In the genomic region with DNA sequence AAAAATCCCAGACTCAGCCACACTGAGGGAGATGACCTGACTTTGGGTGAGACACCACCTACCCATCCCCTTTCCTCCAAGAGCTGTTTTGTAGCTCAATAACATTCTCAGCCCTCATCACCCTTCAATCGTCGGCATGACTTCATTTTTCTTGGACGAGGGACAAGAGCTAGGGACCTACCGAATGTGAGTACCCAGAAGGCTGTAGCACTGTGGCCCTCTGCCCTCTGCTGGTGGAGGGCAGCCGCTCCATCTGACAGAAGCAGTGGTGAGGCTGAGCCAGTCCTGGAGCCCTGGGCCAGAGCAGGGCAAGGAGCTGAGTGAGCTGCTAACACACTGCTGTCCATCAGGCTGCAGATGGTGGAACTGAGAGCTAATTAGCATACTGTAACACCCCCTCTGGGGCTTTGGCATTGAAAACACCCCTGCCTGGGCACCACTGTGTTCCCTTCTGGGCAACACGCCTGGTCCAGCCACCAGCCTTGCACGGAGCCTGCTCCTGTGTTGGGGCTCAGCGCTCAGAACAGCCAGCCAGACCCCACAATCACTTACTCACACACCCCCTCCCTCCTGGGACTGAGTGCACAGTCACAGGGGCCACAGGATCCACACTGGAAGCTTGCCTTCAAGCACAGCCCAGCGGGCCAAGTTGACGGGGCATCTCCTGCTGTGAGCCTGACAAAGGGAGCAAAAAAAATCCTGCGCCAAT, we compare ENCODE assay signal across 8 cellular contexts. TPM values are rescaled to one million over a fixed set of nuclear protein-coding genes. Genes with fewer than 3 reads are reported as not detected.
DNase-seq lines count a peak whose midpoint lies in the region; TF ChIP-seq lines count a peak whose summit lies in the region.

No MANE protein-coding gene starts in this region.

- WGBS in suprapubic skin, result 56% methylated on average over 10 of the region's 11 CpGs

- no peaks in the 10 kb centered on the region for H3K9me3 ChIP-seq in HEK293 (ENCODE audit: control insufficient read depth, insufficient read depth, low read depth, low read length)
- H3K9me3 ChIP-seq in tibial artery, result no peaks in the 10 kb centered on the region
- H3K9me3 ChIP-seq in suprapubic skin, result no peaks in the 10 kb centered on the region

- H3K27me3 Mint-ChIP-seq in activated CD4-positive, alpha-beta memory T cell treated with anti-CD3 and anti-CD28 coated beads for 36 hours, result peaks cover 8% of the 10 kb centered on the region

- TF ChIP-seq POLR2A in suprapubic skin (IDR thresholded peaks at IDR 0.05), result no peak

- TF ChIP-seq CTCF in HEK293 (tag by site-specific recombination; IDR thresholded peaks at IDR 0.05) (no peak), tibial artery (IDR thresholded peaks at IDR 0.05) (peak; percentile 21 to 32), suprapubic skin (IDR thresholded peaks at IDR 0.05) (peak in 1 of 2 donors; percentile 42)

- H3K4me3 ChIP-seq in HEK293 (ENCODE audit: low read depth, low read length) (no peak overlapping the region), tibial artery (no peak overlapping the region), suprapubic skin (no peak overlapping the region)

- DNase-seq in DMS 273 (lab: John Stamatoyannopoulos, UW; ENCODE audit: unreplicated experiment) (peak; percentile 83), hepatic stellate cell (ENCODE audit: low spot score) (peak; percentile 77), tibial artery (no peak), suprapubic skin (ENCODE audit: low spot score in 2 of 2) (no peak), Ammon's horn (ENCODE audit: low spot score) (no peak)
- DNase-seq in activated CD4-positive, alpha-beta memory T cell treated with anti-CD3 and anti-CD28 coated beads for 36 hours, result peak; percentile 59
- no peak for DNase-seq in effector CD4-positive, alpha-beta T cell

- CTCF ChIA-PET in HEK293 (lab: Yijun Ruan, JAX), result interaction anchor here (0.6 to 2.9 kb wide), 12 partner anchors 10 to 1129 kb away, joined by 3 to 29 read pairs (median 3); no protein-coding TSS in a partner anchor
- CTCF ChIA-PET in activated CD4-positive, alpha-beta memory T cell treated with anti-CD3 and anti-CD28 coated beads for 36 hours (lab: Charles Lee), result interaction anchor here (0.9 to 2.4 kb wide), 8 partner anchors 10 to 278 kb away, joined by 3 to 16 read pairs (median 6); no protein-coding TSS in a partner anchor

- intact Hi-C loops in activated CD4-positive, alpha-beta memory T cell treated with anti-CD3 and anti-CD28 coated beads for 36 hours (cut with micrococcal nuclease), result no loop called here
- intact Hi-C loops in tibial artery (cut with DNase I; ENCODE audit: low total_unique reads), result no loop called here

- H3K36me3 ChIP-seq in HEK293 (ENCODE audit: control insufficient read depth in 2 of 2, insufficient read depth in 1 of 2, low read length in 2 of 2) (no peaks in the 10 kb centered on the region), tibial artery (no peaks in the 10 kb centered on the region), suprapubic skin (no peaks in the 10 kb centered on the region)

- peaks cover 0 to 55% of the 10 kb centered on the region in 2 donors for H3K27me3 ChIP-seq in tibial artery
- H3K27me3 ChIP-seq in suprapubic skin, result peaks cover 7% of the 10 kb centered on the region

- no peak overlapping the region for H3K4me3 Mint-ChIP-seq in activated CD4-positive, alpha-beta memory T cell treated with anti-CD3 and anti-CD28 coated beads for 36 hours

- H3K36me3 Mint-ChIP-seq in activated CD4-positive, alpha-beta memory T cell treated with anti-CD3 and anti-CD28 coated beads for 36 hours, result no peaks in the 10 kb centered on the region

- H3K27ac ChIP-seq in HEK293 (ENCODE audit: extremely low read depth, low read depth, low read length) (no peak overlapping the region), tibial artery (no peak overlapping the region), suprapubic skin (no peak overlapping the region)

- H3K27ac Mint-ChIP-seq in activated CD4-positive, alpha-beta memory T cell treated with anti-CD3 and anti-CD28 coated beads for 36 hours, result no peak overlapping the region

- H3K4me1 Mint-ChIP-seq in activated CD4-positive, alpha-beta memory T cell treated with anti-CD3 and anti-CD28 coated beads for 36 hours (ENCODE audit: low read depth), result peaks cover 8% of the 10 kb centered on the region

- H3K9me3 Mint-ChIP-seq in activated CD4-positive, alpha-beta memory T cell treated with anti-CD3 and anti-CD28 coated beads for 36 hours, result peaks cover 2% of the 10 kb centered on the region

- H3K4me1 ChIP-seq in HEK293 (ENCODE audit: control insufficient read depth, insufficient read depth, low read length) (peaks cover 8% of the 10 kb centered on the region; the same call in 1 of the 2 replicates), tibial artery (no peaks in the 10 kb centered on the region), suprapubic skin (no peaks in the 10 kb centered on the region)

- POLR2A ChIA-PET in HEK293 (lab: Yijun Ruan, JAX), result no interaction called here
- POLR2A ChIA-PET in activated CD4-positive, alpha-beta memory T cell treated with anti-CD3 and anti-CD28 coated beads for 36 hours (lab: Charles Lee), result no interaction called here

- no peak for TF ChIP-seq EP300 in suprapubic skin (IDR thresholded peaks at IDR 0.05)

TF ChIP-seq in HEK293, 187 proteins besides CTCF, POLR2A, EP300 and RAD21:
- TF ChIP-seq ZNF626 (tag by site-specific recombination; IDR thresholded peaks at IDR 0.05) (0 out of 2 replicates have a peak, but pooled peaks have one; percentile 23), ZNF654 (tag by site-specific recombination; IDR thresholded peaks at IDR 0.05; ENCODE audit: low read depth) (peak; percentile 32), ZNF660 (tag by site-specific recombination; IDR thresholded peaks at IDR 0.05) (0 out of 2 replicates have a peak, but pooled peaks have one; percentile 48), ZIC2 (tag by site-specific recombination; IDR thresholded peaks at IDR 0.05) (peak; percentile 62), SETDB1 (IDR thresholded peaks at IDR 0.05; ENCODE audit: insufficient read length, low read length) (peak; percentile 90), ZNF510 (tag by site-specific recombination; IDR thresholded peaks at IDR 0.05; ENCODE audit: insufficient replicate concordance) (peak; percentile 62), ZBTB48 (tag by site-specific recombination; IDR thresholded peaks at IDR 0.05) (peak; percentile 64; the same call in 1 of the 2 replicates), ZNF610 (tag by site-specific recombination; IDR thresholded peaks at IDR 0.05; ENCODE audit: borderline replicate concordance) (peak; percentile 45; the same call in 1 of the 2 replicates), SP7 (tag by site-specific recombination; IDR thresholded peaks at IDR 0.05) (0 out of 2 replicates have a peak, but pooled peaks have one; percentile 24), ATF2 (tag by site-specific recombination; IDR thresholded peaks at IDR 0.05; ENCODE audit: low read depth) (no peak), ZNF266 (tag by site-specific recombination; IDR thresholded peaks at IDR 0.05; ENCODE audit: low read depth) (no peak)
- TF ChIP-seq, protein P1, sequence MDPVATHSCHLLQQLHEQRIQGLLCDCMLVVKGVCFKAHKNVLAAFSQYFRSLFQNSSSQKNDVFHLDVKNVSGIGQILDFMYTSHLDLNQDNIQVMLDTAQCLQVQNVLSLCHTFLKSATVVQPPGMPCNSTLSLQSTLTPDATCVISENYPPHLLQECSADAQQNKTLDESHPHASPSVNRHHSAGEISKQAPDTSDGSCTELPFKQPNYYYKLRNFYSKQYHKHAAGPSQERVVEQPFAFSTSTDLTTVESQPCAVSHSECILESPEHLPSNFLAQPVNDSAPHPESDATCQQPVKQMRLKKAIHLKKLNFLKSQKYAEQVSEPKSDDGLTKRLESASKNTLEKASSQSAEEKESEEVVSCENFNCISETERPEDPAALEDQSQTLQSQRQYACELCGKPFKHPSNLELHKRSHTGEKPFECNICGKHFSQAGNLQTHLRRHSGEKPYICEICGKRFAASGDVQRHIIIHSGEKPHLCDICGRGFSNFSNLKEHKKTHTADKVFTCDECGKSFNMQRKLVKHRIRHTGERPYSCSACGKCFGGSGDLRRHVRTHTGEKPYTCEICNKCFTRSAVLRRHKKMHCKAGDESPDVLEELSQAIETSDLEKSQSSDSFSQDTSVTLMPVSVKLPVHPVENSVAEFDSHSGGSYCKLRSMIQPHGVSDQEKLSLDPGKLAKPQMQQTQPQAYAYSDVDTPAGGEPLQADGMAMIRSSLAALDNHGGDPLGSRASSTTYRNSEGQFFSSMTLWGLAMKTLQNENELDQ (tag by site-specific recombination; IDR thresholded peaks at IDR 0.05; ENCODE audit: low read depth), result no peak

RNA-seq across cellular contexts. Expression of gene ALPL, which starts 18.3 kb away (rescaled TPM):
- total RNA-seq in activated CD4-positive, alpha-beta memory T cell treated with anti-CD3 and anti-CD28 coated beads for 36 hours, result not detected
- total RNA-seq in suprapubic skin, result 1 to 10 TPM; 5.1 to 9.7 (median 6.0) TPM

RNA-seq across cellular contexts. Expression of gene NBPF3, which starts 51.0 kb away (rescaled TPM):
- 1 to 10 TPM; 6.1 to 6.2 TPM for total RNA-seq in activated CD4-positive, alpha-beta memory T cell treated with anti-CD3 and anti-CD28 coated beads for 36 hours
- 10 to 100 TPM in 2 of 4 donors, 1 to 10 TPM in 2; 8.2 to 12.0 (median 9.2) TPM for total RNA-seq in suprapubic skin

Comparison
In these comparisons a context has a peak if more than half of its experiments do, and no peak if none do; other contexts are left out.
1. DNase-seq: peak in DMS 273 (single experiment), activated CD4-positive, alpha-beta memory T cell treated with anti-CD3 and anti-CD28 coated beads for 36 hours (single experiment) and hepatic stellate cell (single experiment); none in tibial artery (0 of 2), suprapubic skin (0 of 2), Ammon's horn (single experiment) and effector CD4-positive, alpha-beta T cell (single experiment).
2. RNA of gene ALPL, which starts 18.3 kb away (total RNA-seq): 5.1 to 9.7 TPM in suprapubic skin; not detected in activated CD4-positive, alpha-beta memory T cell treated with anti-CD3 and anti-CD28 coated beads for 36 hours; every median in the first group is over 4 times any median in the second.